2 cellular contexts compared by ENCODE assay signal in the genomic region with DNA sequence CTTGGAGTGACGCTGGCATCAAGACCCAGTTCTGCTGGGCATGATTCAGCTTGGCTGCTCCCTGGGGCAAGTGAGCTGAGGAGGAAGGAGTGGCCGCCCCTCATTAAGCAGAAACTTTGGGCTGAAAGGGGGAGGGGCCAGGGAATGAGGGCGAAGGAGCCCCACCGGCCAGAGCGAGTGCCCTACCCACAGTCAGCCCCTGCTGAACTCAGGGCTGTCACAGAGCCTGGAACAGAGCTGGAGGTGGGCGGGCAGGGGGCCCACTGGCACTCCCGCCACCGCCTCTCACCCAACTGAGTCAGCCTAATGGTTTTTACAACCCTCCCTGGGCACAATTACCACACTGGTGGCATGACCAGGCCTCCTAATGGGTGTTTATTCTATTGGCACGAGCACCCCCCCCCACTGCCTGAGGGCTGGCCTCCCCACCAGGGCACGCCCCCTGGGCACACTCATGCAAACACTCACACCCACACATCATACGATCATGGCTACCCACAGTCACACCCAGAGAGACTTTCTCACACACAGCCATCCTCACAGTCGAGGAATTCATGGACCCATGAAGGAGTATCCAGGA.
TF ChIP-seq lines count a peak whose summit lies in the region.

No MANE protein-coding gene starts in this region.

TF ChIP-seq in IMR-90, 13 proteins besides CTCF, POLR2A, EP300 and RAD21:
- no peak for TF ChIP-seq RFX5 (IDR thresholded peaks at IDR 0.05; ENCODE audit: low read depth, low read length)
- TF ChIP-seq BHLHE40 (IDR thresholded peaks at IDR 0.05; ENCODE audit: low read depth, low read length) = no peak
- TF ChIP-seq MAZ (IDR thresholded peaks at IDR 0.05; ENCODE audit: borderline replicate concordance, low read depth, low read length) = no peak
- no peak for TF ChIP-seq FOS (IDR thresholded peaks at IDR 0.05; ENCODE audit: low read depth, low read length)
- no peak for TF ChIP-seq MXI1 (IDR thresholded peaks at IDR 0.05; ENCODE audit: borderline replicate concordance, low read depth, low read length)
- TF ChIP-seq NFE2L2 (IDR thresholded peaks at IDR 0.05; ENCODE audit: low read depth, low read length) = no peak
- no peak for TF ChIP-seq CEBPB (IDR thresholded peaks at IDR 0.05; ENCODE audit: low read depth, low read length)
- TF ChIP-seq, protein P1, sequence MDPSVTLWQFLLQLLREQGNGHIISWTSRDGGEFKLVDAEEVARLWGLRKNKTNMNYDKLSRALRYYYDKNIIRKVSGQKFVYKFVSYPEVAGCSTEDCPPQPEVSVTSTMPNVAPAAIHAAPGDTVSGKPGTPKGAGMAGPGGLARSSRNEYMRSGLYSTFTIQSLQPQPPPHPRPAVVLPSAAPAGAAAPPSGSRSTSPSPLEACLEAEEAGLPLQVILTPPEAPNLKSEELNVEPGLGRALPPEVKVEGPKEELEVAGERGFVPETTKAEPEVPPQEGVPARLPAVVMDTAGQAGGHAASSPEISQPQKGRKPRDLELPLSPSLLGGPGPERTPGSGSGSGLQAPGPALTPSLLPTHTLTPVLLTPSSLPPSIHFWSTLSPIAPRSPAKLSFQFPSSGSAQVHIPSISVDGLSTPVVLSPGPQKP (IDR thresholded peaks at IDR 0.05; ENCODE audit: borderline replicate concordance, low read depth, low read length) = no peak

TF ChIP-seq in H1, 55 proteins besides CTCF, POLR2A, EP300 and RAD21:
- TF ChIP-seq RNF2 (IDR thresholded peaks at IDR 0.05; ENCODE audit: borderline replicate concordance, low read depth, low read length, missing control alignments, poor library complexity, severe bottlenecking) = no peak
- no peak for TF ChIP-seq SUZ12 (IDR thresholded peaks at IDR 0.05; ENCODE audit: low read length)
- TF ChIP-seq EZH2 (IDR thresholded peaks at IDR 0.05; ENCODE audit: low read depth, low read length, severe bottlenecking) = no peak
- no peak for TF ChIP-seq SP4 (IDR thresholded peaks at IDR 0.05; ENCODE audit: low read length)
- no peak for TF ChIP-seq KDM4A (IDR thresholded peaks at IDR 0.05; ENCODE audit: low read depth, low read length, severe bottlenecking)
- TF ChIP-seq CHD2 (IDR thresholded peaks at IDR 0.05; ENCODE audit: low read length) = no peak
- TF ChIP-seq CHD1 (IDR thresholded peaks at IDR 0.05; ENCODE audit: low read depth, low read length) = no peak
- TF ChIP-seq, protein P2, sequence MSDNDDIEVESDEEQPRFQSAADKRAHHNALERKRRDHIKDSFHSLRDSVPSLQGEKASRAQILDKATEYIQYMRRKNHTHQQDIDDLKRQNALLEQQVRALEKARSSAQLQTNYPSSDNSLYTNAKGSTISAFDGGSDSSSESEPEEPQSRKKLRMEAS (IDR thresholded peaks at IDR 0.05) = no peak
- TF ChIP-seq GABPA (IDR thresholded peaks at IDR 0.05; ENCODE audit: borderline replicate concordance, insufficient read depth, low read length) = no peak
- TF ChIP-seq KDM5A (IDR thresholded peaks at IDR 0.05; ENCODE audit: low read length) = no peak
- TF ChIP-seq RXRA (IDR thresholded peaks at IDR 0.05; ENCODE audit: insufficient read depth, low read depth, low read length) = no peak
- no peak for TF ChIP-seq ASH2L (IDR thresholded peaks at IDR 0.05; ENCODE audit: low read length)
- TF ChIP-seq POU5F1 (IDR thresholded peaks at IDR 0.05; ENCODE audit: low read depth, low read length) = no peak
- no peak for TF ChIP-seq SP1 (IDR thresholded peaks at IDR 0.05; ENCODE audit: low read depth, low read length)
- no peak for TF ChIP-seq SIX5 (IDR thresholded peaks at IDR 0.05; ENCODE audit: low read depth, low read length)
